Comparison of ENCODE assay signal across 8 cellular contexts in the genomic region with DNA sequence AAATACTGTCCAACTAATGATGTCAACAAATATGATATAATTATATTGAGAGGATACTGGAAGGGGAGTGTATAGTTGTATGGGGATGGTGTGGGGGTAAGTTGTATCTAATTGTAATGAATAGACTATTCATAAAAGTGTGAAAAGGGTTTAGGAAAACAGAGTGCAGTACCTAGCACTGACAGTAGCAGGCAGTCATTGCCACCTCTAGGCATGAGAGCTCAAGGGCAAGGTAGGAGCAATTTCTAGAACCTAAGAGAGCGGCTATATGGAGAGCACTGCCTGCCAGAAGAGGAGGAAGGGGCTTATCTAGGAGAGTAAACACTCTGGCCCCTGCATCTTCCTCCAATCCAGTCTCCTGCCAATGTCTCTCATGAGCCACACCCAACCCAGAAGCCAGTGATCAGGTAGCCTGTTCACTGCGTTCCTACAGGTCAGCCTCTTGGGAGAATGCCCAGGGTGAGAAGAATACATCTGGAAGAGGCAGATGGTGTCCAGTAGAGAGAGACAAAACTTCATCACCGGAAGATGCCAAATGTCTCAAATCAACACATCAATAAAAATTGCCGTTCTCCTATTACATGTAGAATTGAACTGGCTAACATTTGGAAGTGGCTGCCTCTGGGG.
A peak's percentile ranks its signal among the peaks of the same experiment; 100 is the strongest.
DNase-seq lines count a peak whose midpoint lies in the region; ATAC-seq and TF ChIP-seq lines count a peak whose summit lies in the region.

No MANE protein-coding gene starts in this region.

- no peak overlapping the region for H3K4me2 ChIP-seq in DOHH2 (ENCODE audit: low read length)

- H3K9me2 ChIP-seq in DOHH2 (replicated peaks; ENCODE audit: control insufficient read depth, low read length), result no peaks in the 10 kb centered on the region

- no peaks in the 10 kb centered on the region for H3K36me3 Mint-ChIP-seq in HFFc6 (ENCODE audit: low read depth)

- no peak overlapping the region for H3K4me3 ChIP-seq in DOHH2 (ENCODE audit: low read length)

- no peaks in the 10 kb centered on the region for H3K9me3 ChIP-seq in DOHH2 (ENCODE audit: control insufficient read depth, insufficient read depth, low read length)

- H3K27ac ChIP-seq in DOHH2 (ENCODE audit: low read depth, low read length), result no peak overlapping the region
- peak overlapping the region; percentile 38 for H3K27ac ChIP-seq in foreskin keratinocyte

- no peaks in the 10 kb centered on the region for H3K36me3 ChIP-seq in DOHH2 (ENCODE audit: control insufficient read depth, low read length)

- H3K9me3 Mint-ChIP-seq in HFFc6, result no peaks in the 10 kb centered on the region; the same call in none of the 2 replicates

- H3K27ac Mint-ChIP-seq in HFFc6, result no peak overlapping the region

- DNase-seq in HFFc6 (no peak), OCI-M1 (lab: John Stamatoyannopoulos, UW) (peak; percentile 65), foreskin keratinocyte (no peak), inferior parietal cortex (ENCODE audit: extremely low spot score) (no peak), HPDE6-E6E7 (ENCODE audit: extremely low spot score) (no peak)

- H3K27me3 Mint-ChIP-seq in HFFc6 (ENCODE audit: insufficient read depth), result peaks cover 6% of the 10 kb centered on the region; the same call in 1 of the 2 replicates

- no peaks in the 10 kb centered on the region for H4K20me1 ChIP-seq in DOHH2 (ENCODE audit: control insufficient read depth, insufficient read depth, low read depth, low read length)

- no peaks in the 10 kb centered on the region for H3F3A ChIP-seq in DOHH2 (ENCODE audit: control insufficient read depth, insufficient read depth)

- H3K4me1 Mint-ChIP-seq in HFFc6 (ENCODE audit: low read depth), result no peaks in the 10 kb centered on the region

- no peak overlapping the region for H3K4me3 Mint-ChIP-seq in HFFc6

- TF ChIP-seq CTCF in DOHH2 (IDR thresholded peaks at IDR 0.05; ENCODE audit: low read depth, low read length, poor library complexity, severe bottlenecking) (peak; percentile 43), HFFc6 (IDR thresholded peaks at IDR 0.05) (peak; percentile 69), foreskin keratinocyte (conservative IDR thresholded peaks at IDR 0.05) (peak; percentile 65)

- peaks cover 15% of the 10 kb centered on the region for H3K27me3 ChIP-seq in DOHH2 (ENCODE audit: control insufficient read depth, low read length)
- no peaks in the 10 kb centered on the region for H3K27me3 ChIP-seq in foreskin keratinocyte

- H3K4me1 ChIP-seq in DOHH2 (ENCODE audit: control insufficient read depth, low read length) (no peaks in the 10 kb centered on the region), foreskin keratinocyte (peaks cover 15% of the 10 kb centered on the region)

- peak; percentile 37 for ATAC-seq in foreskin keratinocyte
- ATAC-seq in HG03108 (IDR thresholded peaks at IDR 0.05; ENCODE audit: unreplicated experiment), result no peak
- ATAC-seq in HG02763 (IDR thresholded peaks at IDR 0.05; ENCODE audit: unreplicated experiment), result no peak

- H3K79me2 ChIP-seq in DOHH2 (ENCODE audit: control insufficient read depth, low read length), result no peaks in the 10 kb centered on the region
